8 cellular contexts compared by ENCODE assay signal in the genomic region with DNA sequence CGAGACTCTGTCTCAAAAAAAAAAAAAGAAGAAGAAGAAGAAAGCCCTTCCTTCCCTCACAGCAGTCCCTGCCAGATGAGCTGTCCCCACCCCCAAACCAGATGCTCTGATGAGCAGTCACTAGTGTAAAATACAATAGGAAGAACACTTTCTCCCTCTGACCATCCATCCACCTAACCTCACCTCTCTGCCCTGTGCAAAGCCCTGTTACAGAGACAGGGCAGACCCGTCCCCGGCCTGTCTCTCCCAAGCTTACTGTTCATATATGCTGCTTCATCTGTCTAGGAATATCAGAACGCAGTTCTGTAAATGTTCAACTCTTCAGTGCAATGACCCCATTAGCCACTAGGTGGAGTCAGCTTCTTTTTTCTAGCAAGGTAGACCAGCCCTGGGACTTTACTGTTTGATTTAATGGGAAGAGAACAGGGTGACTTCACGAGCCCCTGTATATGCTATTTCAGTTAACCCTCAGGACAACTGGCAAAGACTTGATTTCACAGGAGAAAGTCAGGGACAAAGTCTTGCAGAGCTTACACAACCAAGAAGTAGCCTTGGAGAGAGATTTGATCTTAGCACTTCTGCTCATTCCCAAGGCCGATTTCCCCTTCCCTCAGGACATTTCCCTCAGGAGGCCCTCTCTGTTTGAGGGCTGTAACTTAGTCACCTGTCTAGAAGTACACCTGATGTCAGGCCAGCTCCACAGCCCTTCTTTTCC.
DNase-seq lines count a peak whose midpoint lies in the region; ATAC-seq and TF ChIP-seq lines count a peak whose summit lies in the region.

No MANE protein-coding gene starts in this region.

- no peaks in the 10 kb centered on the region for H3K9me3 ChIP-seq in HEK293 (ENCODE audit: control insufficient read depth, insufficient read depth, low read depth, low read length)

- peak; percentile 84 for DNase-seq in EH (ENCODE audit: low read depth)
- DNase-seq in NCI-H2029 (lab: John Stamatoyannopoulos, UW), result peak; percentile 69
- DNase-seq in T-helper 9 cell, result peak; percentile 52
- peak; percentile 88 for DNase-seq in astrocyte of the hippocampus (ENCODE audit: low read depth, low spot score)
- DNase-seq in iPS DF 19.7 (ENCODE audit: low read depth, low spot score), result peak; percentile 59
- DNase-seq in smooth muscle cell of the brain vasculature (ENCODE audit: low read depth, low spot score), result peak; percentile 82

- POLR2A ChIA-PET in HEK293 (lab: Yijun Ruan, JAX), result interaction anchor here (0.7 kb wide), 2 partner anchors 15 to 68 kb away, joined by 3 read pairs; partner anchors contain the start of gene FGFR4

- no peak overlapping the region for H3K27ac ChIP-seq in HEK293 (ENCODE audit: extremely low read depth, low read depth, low read length)

- peaks cover 8 to 13% of the 10 kb centered on the region in 2 experiments; a peak in 2 of 3 replicates for H3K36me3 ChIP-seq in HEK293 (ENCODE audit: control insufficient read depth in 2 of 2, insufficient read depth in 1 of 2, low read length in 2 of 2)

- H3K4me1 ChIP-seq in HEK293 (ENCODE audit: control insufficient read depth, insufficient read depth, low read length), result no peaks in the 10 kb centered on the region

- no peak for ATAC-seq in GM21528 (IDR thresholded peaks at IDR 0.05; ENCODE audit: low FRiP score, unreplicated experiment)

- TF ChIP-seq CTCF in HEK293 (tag by site-specific recombination; IDR thresholded peaks at IDR 0.05), result peak; percentile 41; the same call in 1 of the 2 replicates

- H3K4me3 ChIP-seq in HEK293 (ENCODE audit: low read depth, low read length), result no peak overlapping the region

- CTCF ChIA-PET in HEK293 (lab: Yijun Ruan, JAX), result interaction anchor here (0.6 to 9.9 kb wide), 33 partner anchors 8 to 1248 kb away, joined by 3 to 151 read pairs (median 4); partner anchors contain the start of genes FGFR4 and TSPAN17

TF ChIP-seq in HEK293, 187 proteins besides CTCF, POLR2A, EP300 and RAD21:
- TF ChIP-seq, protein P1, sequence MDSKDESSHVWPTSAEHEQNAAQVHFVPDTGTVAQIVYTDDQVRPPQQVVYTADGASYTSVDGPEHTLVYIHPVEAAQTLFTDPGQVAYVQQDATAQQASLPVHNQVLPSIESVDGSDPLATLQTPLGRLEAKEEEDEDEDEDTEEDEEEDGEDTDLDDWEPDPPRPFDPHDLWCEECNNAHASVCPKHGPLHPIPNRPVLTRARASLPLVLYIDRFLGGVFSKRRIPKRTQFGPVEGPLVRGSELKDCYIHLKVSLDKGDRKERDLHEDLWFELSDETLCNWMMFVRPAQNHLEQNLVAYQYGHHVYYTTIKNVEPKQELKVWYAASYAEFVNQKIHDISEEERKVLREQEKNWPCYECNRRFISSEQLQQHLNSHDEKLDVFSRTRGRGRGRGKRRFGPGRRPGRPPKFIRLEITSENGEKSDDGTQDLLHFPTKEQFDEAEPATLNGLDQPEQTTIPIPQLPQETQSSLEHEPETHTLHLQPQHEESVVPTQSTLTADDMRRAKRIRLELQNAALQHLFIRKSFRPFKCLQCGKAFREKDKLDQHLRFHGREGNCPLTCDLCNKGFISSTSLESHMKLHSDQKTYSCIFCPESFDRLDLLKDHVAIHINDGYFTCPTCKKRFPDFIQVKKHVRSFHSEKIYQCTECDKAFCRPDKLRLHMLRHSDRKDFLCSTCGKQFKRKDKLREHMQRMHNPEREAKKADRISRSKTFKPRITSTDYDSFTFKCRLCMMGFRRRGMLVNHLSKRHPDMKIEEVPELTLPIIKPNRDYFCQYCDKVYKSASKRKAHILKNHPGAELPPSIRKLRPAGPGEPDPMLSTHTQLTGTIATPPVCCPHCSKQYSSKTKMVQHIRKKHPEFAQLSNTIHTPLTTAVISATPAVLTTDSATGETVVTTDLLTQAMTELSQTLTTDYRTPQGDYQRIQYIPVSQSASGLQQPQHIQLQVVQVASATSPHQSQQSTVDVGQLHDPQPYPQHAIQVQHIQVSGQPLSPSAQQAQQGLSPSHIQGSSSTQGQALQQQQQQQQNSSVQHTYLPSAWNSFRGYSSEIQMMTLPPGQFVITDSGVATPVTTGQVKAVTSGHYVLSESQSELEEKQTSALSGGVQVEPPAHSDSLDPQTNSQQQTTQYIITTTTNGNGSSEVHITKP (tag by site-specific recombination; IDR thresholded peaks at IDR 0.05), result peak; percentile 55; the same call in 1 of the 2 replicates
- TF ChIP-seq, protein P2, sequence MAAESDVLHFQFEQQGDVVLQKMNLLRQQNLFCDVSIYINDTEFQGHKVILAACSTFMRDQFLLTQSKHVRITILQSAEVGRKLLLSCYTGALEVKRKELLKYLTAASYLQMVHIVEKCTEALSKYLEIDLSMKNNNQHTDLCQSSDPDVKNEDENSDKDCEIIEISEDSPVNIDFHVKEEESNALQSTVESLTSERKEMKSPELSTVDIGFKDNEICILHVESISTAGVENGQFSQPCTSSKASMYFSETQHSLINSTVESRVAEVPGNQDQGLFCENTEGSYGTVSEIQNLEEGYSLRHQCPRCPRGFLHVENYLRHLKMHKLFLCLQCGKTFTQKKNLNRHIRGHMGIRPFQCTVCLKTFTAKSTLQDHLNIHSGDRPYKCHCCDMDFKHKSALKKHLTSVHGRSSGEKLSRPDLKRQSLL (tag by site-specific recombination; IDR thresholded peaks at IDR 0.05), result no peak
- TF ChIP-seq ZBTB17 (tag by site-specific recombination; IDR thresholded peaks at IDR 0.05) (peak; percentile 93), BCL6B (tag by site-specific recombination; IDR thresholded peaks at IDR 0.05) (peak; percentile 40; the same call in 1 of the 2 replicates), ZNF660 (tag by site-specific recombination; IDR thresholded peaks at IDR 0.05) (peak; percentile 44; the same call in 1 of the 2 replicates), ZNF600 (tag by site-specific recombination; IDR thresholded peaks at IDR 0.05) (peak; percentile 99), REPIN1 (tag by site-specific recombination; IDR thresholded peaks at IDR 0.05; ENCODE audit: low read depth) (peak; percentile 76; the same call in 1 of the 2 replicates), ZNF433 (tag by site-specific recombination; IDR thresholded peaks at IDR 0.05; ENCODE audit: low read depth) (no peak), ZNF654 (tag by site-specific recombination; IDR thresholded peaks at IDR 0.05; ENCODE audit: low read depth) (peak; percentile 43), ZNF140 (tag by site-specific recombination; IDR thresholded peaks at IDR 0.05) (no peak), ZNF2 (tag by site-specific recombination; IDR thresholded peaks at IDR 0.05) (peak; percentile 18; the same call in 1 of the 2 replicates)
TF ChIP-seq in HEK293: peak in this region for 8.
